Comparison of ENCODE assay signal across 11 cellular contexts in the genomic region with DNA sequence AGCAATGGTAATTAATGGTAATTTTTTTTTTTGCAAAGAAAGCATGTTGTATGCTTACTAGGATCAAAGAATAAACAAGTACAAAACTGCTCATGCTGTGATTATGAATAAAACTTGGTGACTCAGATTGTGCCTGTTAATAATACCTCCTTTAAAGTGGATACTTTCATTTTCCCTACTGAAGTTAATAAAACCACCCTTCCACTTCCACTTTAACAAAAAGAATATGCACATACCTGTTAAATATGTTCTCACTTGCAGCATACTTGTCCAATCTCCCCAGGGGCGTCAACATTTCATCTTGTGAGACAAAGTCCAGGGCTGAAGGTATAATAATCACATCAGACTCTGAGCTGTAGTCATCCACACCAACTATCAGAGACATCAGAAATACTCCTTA. TPM values are rescaled to one million over a fixed set of nuclear protein-coding genes. Genes with fewer than 3 reads are reported as not detected.
DNase-seq lines count a peak whose midpoint lies in the region; ATAC-seq and TF ChIP-seq lines count a peak whose summit lies in the region.
"Had no signal": no experiment of that assay in that cellular context is flagged by ENCODE, and none has a peak within 500 bp of the region (broad histone marks: within the 10 kb centered on the region; RNA-seq: fewer than 3 reads in every experiment).

No MANE protein-coding gene starts in this region.

- H3K4me3 Mint-ChIP-seq in CD14-positive monocyte: no peak overlapping the region
- H3K4me3 Mint-ChIP-seq: activated naive CD4-positive, alpha-beta T cell treated with anti-CD3 and anti-CD28 coated beads, Interleukin-2, amount 10 ng/mL, durations not matched to agents 7 days and 5 days had no signal

- peak overlapping the region; percentile 19; the same call in 1 of the 2 replicates for H3K27ac ChIP-seq in KMS-11
- H3K27ac ChIP-seq in foreskin keratinocyte: peak overlapping the region; percentile 37
- H3K27ac ChIP-seq: BLaER1 had no signal

- H3K4me3 ChIP-seq in KMS-11 (IDR thresholded peaks at IDR 0.05; ENCODE audit: insufficient read depth, low read depth, low read length): no peak overlapping the region
- H3K4me3 ChIP-seq: BLaER1, tibial nerve had no signal

- no peak overlapping the region for H3K9ac ChIP-seq in KMS-11
- H3K9ac ChIP-seq: BLaER1 had no signal

- CTCF ChIA-PET in HEK293T (lab: Yijun Ruan, JAX): no interaction called here

- peaks cover 0 to 2% (median 0%) of the 10 kb centered on the region in 7 donors for H3K9me3 Mint-ChIP-seq in CD14-positive monocyte

- POLR2A ChIA-PET in HEK293T (lab: Yijun Ruan, JAX): no interaction called here

- peaks cover 33 to 38% of the 10 kb centered on the region in 2 donors for H3K36me3 Mint-ChIP-seq in CD14-positive monocyte

- TF ChIP-seq CTCF in CD14-positive monocyte (IDR thresholded peaks at IDR 0.05): no peak
- TF ChIP-seq CTCF in KMS-11 (conservative IDR thresholded peaks at IDR 0.05; ENCODE audit: low read depth, low read length): no peak
- no peak for TF ChIP-seq CTCF in foreskin keratinocyte (conservative IDR thresholded peaks at IDR 0.05)

- no peaks in the 10 kb centered on the region for H3K27me3 Mint-ChIP-seq in CD14-positive monocyte (ENCODE audit: low read depth in 3 of 3)
- H3K27me3 Mint-ChIP-seq: activated naive CD4-positive, alpha-beta T cell treated with anti-CD3 and anti-CD28 coated beads, Interleukin-2, amount 10 ng/mL, durations not matched to agents 7 days and 5 days had no signal

- peaks cover 17% of the 10 kb centered on the region for H3K4me1 Mint-ChIP-seq in CD14-positive monocyte

- intact Hi-C loops in CD14-positive monocyte (cut with micrococcal nuclease): no loop called here

- ATAC-seq in GM19455 (IDR thresholded peaks at IDR 0.05; ENCODE audit: unreplicated experiment): peak; percentile 71
- ATAC-seq in foreskin keratinocyte: peak; percentile 88
- no peak for ATAC-seq in HG03521 (IDR thresholded peaks at IDR 0.05; ENCODE audit: unreplicated experiment)

- H3K27ac Mint-ChIP-seq in CD14-positive monocyte: peak overlapping the region in 4 of 7 donors; percentile 60 to 87 (median 76)
- H3K27ac Mint-ChIP-seq: activated naive CD4-positive, alpha-beta T cell treated with anti-CD3 and anti-CD28 coated beads, Interleukin-2, amount 10 ng/mL, durations not matched to agents 7 days and 5 days had no signal

- H2AFZ ChIP-seq in KMS-11 (ENCODE audit: low read depth): no peak overlapping the region

- DNase-seq in CD14-positive monocyte (ENCODE audit: low spot score) (no peak), foreskin keratinocyte (peak; percentile 89 to 92), HEK293T (ENCODE audit: extremely low spot score) (no peak), HK-2 (ENCODE audit: unreplicated experiment) (no peak)
- no peak for DNase-seq in stimulated activated CD8-positive, alpha-beta memory T cell treated with anti-CD3 and anti-CD28 coated beads, Interleukin-4, amount 100 ng/mL, for 48 hours
- DNase-seq: activated naive CD4-positive, alpha-beta T cell treated with anti-CD3 and anti-CD28 coated beads, Interleukin-2, amount 10 ng/mL, durations not matched to agents 7 days and 5 days had no signal

- H3K4me1 ChIP-seq in KMS-11 (ENCODE audit: low read depth, poor library complexity, severe bottlenecking) (peaks cover 15% of the 10 kb centered on the region), foreskin keratinocyte (peaks cover 40% of the 10 kb centered on the region)
- H3K4me1 ChIP-seq: BLaER1 had no signal

- peaks cover 32% of the 10 kb centered on the region; the same call in 1 of the 2 replicates for H3K79me2 ChIP-seq in KMS-11 (ENCODE audit: insufficient read depth, low read depth)

- peak overlapping the region; percentile 2; the same call in 1 of the 2 replicates for H3K4me2 ChIP-seq in KMS-11
- H3K4me2 ChIP-seq: BLaER1 had no signal

- no peaks in the 10 kb centered on the region for H3K27me3 ChIP-seq in KMS-11 (ENCODE audit: insufficient read depth, low read depth)
- no peaks in the 10 kb centered on the region for H3K27me3 ChIP-seq in foreskin keratinocyte
- H3K27me3 ChIP-seq: BLaER1, tibial nerve had no signal

- no peaks in the 10 kb centered on the region for H4K20me1 ChIP-seq in KMS-11 (ENCODE audit: insufficient read depth)

- no peaks in the 10 kb centered on the region for H3K36me3 ChIP-seq in KMS-11 (ENCODE audit: insufficient read depth)

TF ChIP-seq in HEK293T, 16 proteins besides CTCF, POLR2A, EP300 and RAD21:
- no peak for TF ChIP-seq PKNOX1 (IDR thresholded peaks at IDR 0.05)
- TF ChIP-seq HDGF (IDR thresholded peaks at IDR 0.05; ENCODE audit: borderline replicate concordance): no peak
- no peak for TF ChIP-seq LEF1 (IDR thresholded peaks at IDR 0.05; ENCODE audit: borderline replicate concordance)
- no peak for TF ChIP-seq ELF4 (IDR thresholded peaks at IDR 0.05)
- TF ChIP-seq NFRKB (IDR thresholded peaks at IDR 0.05): no peak
- TF ChIP-seq BHLHE40 (IDR thresholded peaks at IDR 0.05; ENCODE audit: borderline replicate concordance): no peak
- TF ChIP-seq CTBP1 (IDR thresholded peaks at IDR 0.05; ENCODE audit: borderline replicate concordance): no peak
- no peak for TF ChIP-seq FOXM1 (IDR thresholded peaks at IDR 0.05; ENCODE audit: borderline replicate concordance)
- TF ChIP-seq FOXK2 (IDR thresholded peaks at IDR 0.05): no peak
- no peak for TF ChIP-seq FOXA1 (IDR thresholded peaks at IDR 0.05)
- TF ChIP-seq SUZ12 (IDR thresholded peaks at IDR 0.05): no peak
- TF ChIP-seq ZNF384 (IDR thresholded peaks at IDR 0.05): no peak
- no peak for TF ChIP-seq SP1 (IDR thresholded peaks at IDR 0.05)
- no peak for TF ChIP-seq TARDBP (IDR thresholded peaks at IDR 0.05)
- TF ChIP-seq ARNT (IDR thresholded peaks at IDR 0.05): no peak
TF ChIP-seq in HEK293T: peak in this region for 0.

RNA-seq across cellular contexts. Expression of gene PPP4R1, which starts 19.6 kb away (rescaled TPM):
- 10 to 100 TPM; 22.0 to 24.6 TPM for polyA plus RNA-seq in CD14-positive monocyte
- 142 and 147 TPM in 2 replicates for total RNA-seq in foreskin keratinocyte
- polyA plus RNA-seq in foreskin keratinocyte: 53.3 and 58.5 TPM in 2 replicates

Comparison
In these comparisons a context has a peak if more than half of its experiments do, and no peak if none do; other contexts are left out.
1. DNase-seq: peak in foreskin keratinocyte (2 of 2); none in CD14-positive monocyte (single experiment), stimulated activated CD8-positive, alpha-beta memory T cell treated with anti-CD3 and anti-CD28 coated beads, Interleukin-4, amount 100 ng/mL, for 48 hours (single experiment), HEK293T (single experiment) and HK-2 (single experiment).